10 cellular contexts compared by ENCODE assay signal in genomic region chr18:43422483-43422882, GRCh38.
DNase-seq lines count a peak whose midpoint lies in the region; ATAC-seq and TF ChIP-seq lines count a peak whose summit lies in the region.
"Had no signal": no experiment of that assay in that cellular context is flagged by ENCODE, and none has a peak within 500 bp of the region (broad histone marks: within the 10 kb centered on the region; RNA-seq: fewer than 3 reads in every experiment).

No MANE protein-coding gene starts in this region.

- no peaks in the 10 kb centered on the region for H3K36me3 Mint-ChIP-seq in activated CD4-positive, alpha-beta T cell treated with anti-CD3 and anti-CD28 coated beads for 36 hours (ENCODE audit: low read depth)

- POLR2A ChIA-PET in activated CD4-positive, alpha-beta T cell treated with anti-CD3 and anti-CD28 coated beads for 36 hours (lab: Charles Lee): no interaction called here

- ATAC-seq in HG03439 (IDR thresholded peaks at IDR 0.05; ENCODE audit: unreplicated experiment): no peak
- ATAC-seq in activated CD4-positive, alpha-beta T cell treated with anti-CD3 and anti-CD28 coated beads for 36 hours: no peak

- TF ChIP-seq CTCF in choroid plexus epithelial cell (conservative IDR thresholded peaks at IDR 0.05; ENCODE audit: low read depth, low read length) (peak; percentile 24), retinal pigment epithelial cell (conservative IDR thresholded peaks at IDR 0.05; ENCODE audit: low read depth, low read length) (peak; percentile 43)

- DNase-seq in NCI-H2227 (lab: John Stamatoyannopoulos, UW; ENCODE audit: unreplicated experiment): peak; percentile 64
- DNase-seq in NCI-H2227 treated with DMSO at 0.1 percent for 48 hours (lab: John Stamatoyannopoulos, UW): no peak
- peak; percentile 70 for DNase-seq in NCI-H510A treated with DMSO at 0.1 percent for 48 hours (lab: John Stamatoyannopoulos, UW)
- DNase-seq in choroid plexus epithelial cell (ENCODE audit: low read depth): peak; percentile 18
- DNase-seq in retinal pigment epithelial cell (ENCODE audit: low read depth): peak; percentile 3
- DNase-seq in activated CD4-positive, alpha-beta T cell treated with anti-CD3 and anti-CD28 coated beads for 36 hours: no peak
- DNase-seq in NCI-H187 treated with DMSO at 0.1 percent for 48 hours (lab: John Stamatoyannopoulos, UW): no peak
- DNase-seq: NCI-H1048, pancreas had no signal

- H3K4me1 Mint-ChIP-seq in activated CD4-positive, alpha-beta T cell treated with anti-CD3 and anti-CD28 coated beads for 36 hours: no peaks in the 10 kb centered on the region

- H3K4me3 Mint-ChIP-seq in activated CD4-positive, alpha-beta T cell treated with anti-CD3 and anti-CD28 coated beads for 36 hours: no peak overlapping the region

- H3K4me3 ChIP-seq in choroid plexus epithelial cell (ENCODE audit: low read depth, low read length) (no peak overlapping the region), retinal pigment epithelial cell (ENCODE audit: low read length) (no peak overlapping the region)
- H3K4me3 ChIP-seq: pancreas had no signal

- intact Hi-C loops in activated CD4-positive, alpha-beta T cell treated with anti-CD3 and anti-CD28 coated beads for 36 hours (cut with DNase I, micrococcal nuclease): no loop called here

- CTCF ChIA-PET in activated CD4-positive, alpha-beta T cell treated with anti-CD3 and anti-CD28 coated beads for 36 hours (lab: Charles Lee): no interaction called here

- H3K27ac Mint-ChIP-seq in activated CD4-positive, alpha-beta T cell treated with anti-CD3 and anti-CD28 coated beads for 36 hours: no peak overlapping the region

- H3K9me3 Mint-ChIP-seq in activated CD4-positive, alpha-beta T cell treated with anti-CD3 and anti-CD28 coated beads for 36 hours (ENCODE audit: low read depth): peaks cover 3% of the 10 kb centered on the region

- H3K27me3 Mint-ChIP-seq in activated CD4-positive, alpha-beta T cell treated with anti-CD3 and anti-CD28 coated beads for 36 hours: no peaks in the 10 kb centered on the region

Comparison
In these comparisons a context has a peak if more than half of its experiments do, and no peak if none do; other contexts are left out.
1. DNase-seq: peak in NCI-H2227 (single experiment), NCI-H510A treated with DMSO at 0.1 percent for 48 hours (single experiment), choroid plexus epithelial cell (single experiment) and retinal pigment epithelial cell (single experiment); none in NCI-H2227 treated with DMSO at 0.1 percent for 48 hours (single experiment), activated CD4-positive, alpha-beta T cell treated with anti-CD3 and anti-CD28 coated beads for 36 hours (single experiment) and NCI-H187 treated with DMSO at 0.1 percent for 48 hours (single experiment).